ENCODE assay signal across 18 cellular contexts in genomic region chr11:30411383-30411782, GRCh38.
DNase-seq lines count a peak whose midpoint lies in the region; ATAC-seq and TF ChIP-seq lines count a peak whose summit lies in the region.
"Had no signal": no experiment of that assay in that cellular context is flagged by ENCODE, and none has a peak within 500 bp of the region (broad histone marks: within the 10 kb centered on the region; RNA-seq: fewer than 3 reads in every experiment).

No MANE protein-coding gene starts in this region.

- H3K4me1 ChIP-seq in mesenchymal stem cell (ENCODE audit: control insufficient read depth, insufficient read depth, low read depth, low read length) (peaks cover 3% of the 10 kb centered on the region), trophoblast cell (ENCODE audit: control insufficient read depth in 1 of 2, insufficient read depth in 2 of 2, low read length in 2 of 2) (peaks cover 3% of the 10 kb centered on the region in 2 experiments)

- H3K27ac ChIP-seq in mesenchymal stem cell (ENCODE audit: low read length, poor library complexity, severe bottlenecking) (no peak overlapping the region), trophoblast cell (ENCODE audit: low read depth, low read length) (no peak overlapping the region)
- H3K27ac ChIP-seq: BLaER1 treated with 17β-estradiol and CSF1 and Interleukin-3, amounts not matched to agents 10 nM and 100 nM; GM23248; HL-60 had no signal

- H3K4me3 ChIP-seq in mesenchymal stem cell (ENCODE audit: insufficient read depth in 1 of 2, low read depth in 1 of 2, low read length in 2 of 2) (no peak overlapping the region), trophoblast cell (ENCODE audit: low read depth, low read length) (no peak overlapping the region)
- H3K4me3 ChIP-seq: BLaER1 treated with 17β-estradiol and CSF1 and Interleukin-3, amounts not matched to agents 10 nM and 100 nM; GM23248 had no signal

- H3K27ac Mint-ChIP-seq in type B pancreatic cell, result no peak overlapping the region
- H3K27ac Mint-ChIP-seq: B cell; CD8-positive, alpha-beta T cell; HFFc6 had no signal

- H2AK5ac ChIP-seq in mesenchymal stem cell (ENCODE audit: low read length, severe bottlenecking) (no peak overlapping the region), trophoblast cell (ENCODE audit: low read length) (no peak overlapping the region)

- H3K36me3 Mint-ChIP-seq in type B pancreatic cell, result peaks cover 7% of the 10 kb centered on the region
- H3K36me3 Mint-ChIP-seq: CD8-positive, alpha-beta T cell had no signal

- H3K9ac ChIP-seq in mesenchymal stem cell (ENCODE audit: low read length), result no peak overlapping the region
- no peak overlapping the region for H3K9ac ChIP-seq in trophoblast cell (ENCODE audit: low read length)
- H3K9ac ChIP-seq: BLaER1 treated with 17β-estradiol and CSF1 and Interleukin-3, amounts not matched to agents 10 nM and 100 nM; GM23248 had no signal

- H3K79me1 ChIP-seq in mesenchymal stem cell (replicated peaks; ENCODE audit: low read length, poor library complexity, severe bottlenecking) (no peaks in the 10 kb centered on the region), trophoblast cell (ENCODE audit: low read length) (peaks cover 2% of the 10 kb centered on the region)

- H3K23ac ChIP-seq in mesenchymal stem cell (ENCODE audit: low read length in 2 of 2) (no peak overlapping the region), trophoblast cell (ENCODE audit: low read length) (no peak overlapping the region)

- no peak overlapping the region for H3K18ac ChIP-seq in mesenchymal stem cell (ENCODE audit: low read depth in 1 of 2, low read length in 2 of 2)
- no peak overlapping the region for H3K18ac ChIP-seq in trophoblast cell (ENCODE audit: low read length)

- H2BK5ac ChIP-seq in mesenchymal stem cell (ENCODE audit: low read depth, low read length, poor library complexity, severe bottlenecking) (no peak overlapping the region), trophoblast cell (ENCODE audit: low read depth, low read length, poor library complexity) (no peak overlapping the region)

- no peak overlapping the region for H4K12ac ChIP-seq in trophoblast cell (ENCODE audit: low read depth, low read length)

- no peak overlapping the region for H4K8ac ChIP-seq in mesenchymal stem cell (ENCODE audit: low read length)
- no peak overlapping the region for H4K8ac ChIP-seq in trophoblast cell (ENCODE audit: low read depth, low read length)

- H3K14ac ChIP-seq in mesenchymal stem cell (ENCODE audit: low read length in 2 of 2) (no peak overlapping the region), trophoblast cell (ENCODE audit: low read length) (no peak overlapping the region)

- H3K4me1 Mint-ChIP-seq in type B pancreatic cell (ENCODE audit: unreplicated experiment), result peaks cover 37% of the 10 kb centered on the region
- H3K4me1 Mint-ChIP-seq: B cell had no signal

- H3K9me3 Mint-ChIP-seq in type B pancreatic cell, result no peaks in the 10 kb centered on the region
- H3K9me3 Mint-ChIP-seq: CD8-positive, alpha-beta T cell had no signal

- peak overlapping the region; percentile 42 for H3K4me3 Mint-ChIP-seq in type B pancreatic cell
- H3K4me3 Mint-ChIP-seq: B cell; CD8-positive, alpha-beta T cell; HFFc6 had no signal

- H3K36me3 ChIP-seq in mesenchymal stem cell (ENCODE audit: control insufficient read depth in 1 of 2, insufficient read depth in 2 of 2, low read depth in 1 of 2, low read length in 2 of 2) (no peaks in the 10 kb centered on the region), trophoblast cell (ENCODE audit: control insufficient read depth in 1 of 2, insufficient read depth in 2 of 2, low read length in 2 of 2) (no peaks in the 10 kb centered on the region)

- WGBS in mesenchymal stem cell, result 72% methylated on average over 7 of the region's 7 CpGs
- WGBS in trophoblast cell (ENCODE audit: extremely low coverage, insufficient coverage, insufficient read length), result no CpG with 5 or more reads among the region's 7 CpGs

- DNase-seq in H4 (ENCODE audit: low spot score) (peak; percentile 85), SK-MEL-5 (ENCODE audit: low read depth, low spot score) (peak; percentile 60), mesenchymal stem cell (peak; percentile 3), type B pancreatic cell (ENCODE audit: extremely low spot score, unreplicated experiment) (no peak), trophoblast cell (no peak), NCI-H2107 (lab: John Stamatoyannopoulos, UW) (no peak)
- DNase-seq: 8988T; Calu3; CD8-positive, alpha-beta T cell; DMS79 treated with DMSO at 0.1 percent for 48 hours; GF-D8; GM23248; HCEC 1CT; HFFc6 had no signal

- no peak for TF ChIP-seq CTCF in type B pancreatic cell (conservative IDR thresholded peaks at IDR 0.05)

- H2BK120ac ChIP-seq in mesenchymal stem cell (ENCODE audit: low read depth, low read length) (no peak overlapping the region), trophoblast cell (ENCODE audit: insufficient read depth, low read length, poor library complexity) (no peak overlapping the region)

- no peak for ATAC-seq in GM19463 (IDR thresholded peaks at IDR 0.05; ENCODE audit: unreplicated experiment)
- ATAC-seq: CD8-positive, alpha-beta T cell had no signal

- H3K27me3 ChIP-seq in mesenchymal stem cell (ENCODE audit: control insufficient read depth in 1 of 2, insufficient read depth in 1 of 2, low read length in 2 of 2) (peaks cover 0 to 9% of the 10 kb centered on the region in 2 experiments), trophoblast cell (ENCODE audit: insufficient read depth, low read length) (no peaks in the 10 kb centered on the region)
- H3K27me3 ChIP-seq: BLaER1 treated with 17β-estradiol and CSF1 and Interleukin-3, amounts not matched to agents 10 nM and 100 nM had no signal

- H3K4me2 ChIP-seq in mesenchymal stem cell (ENCODE audit: low read length, poor library complexity, severe bottlenecking) (no peak overlapping the region), trophoblast cell (ENCODE audit: low read length) (no peak overlapping the region)
- H3K4me2 ChIP-seq: BLaER1 treated with 17β-estradiol and CSF1 and Interleukin-3, amounts not matched to agents 10 nM and 100 nM had no signal

- no peaks in the 10 kb centered on the region for H3K79me2 ChIP-seq in trophoblast cell (ENCODE audit: control insufficient read depth, insufficient read depth, low read length, poor library complexity)

- H3K27me3 Mint-ChIP-seq in type B pancreatic cell, result no peaks in the 10 kb centered on the region

- no peak overlapping the region for H2BK15ac ChIP-seq in mesenchymal stem cell (ENCODE audit: low read depth, poor library complexity, severe bottlenecking)

- in situ Hi-C loops in SK-MEL-5 (cut with HindIII; ENCODE audit: low pct_unique_long_range_greater_than_20kb, low sequenced_read_pairs), result no loop called here

- H3K4ac ChIP-seq in mesenchymal stem cell (ENCODE audit: low read depth in 1 of 2, low read length in 2 of 2), result no peak overlapping the region
- no peak overlapping the region for H3K4ac ChIP-seq in trophoblast cell (ENCODE audit: low read depth, low read length)

- H2BK12ac ChIP-seq in mesenchymal stem cell (ENCODE audit: low read length in 2 of 2) (no peak overlapping the region), trophoblast cell (ENCODE audit: low read length) (no peak overlapping the region)

- no peak overlapping the region for H2AFZ ChIP-seq in mesenchymal stem cell (ENCODE audit: low read depth, low read length)
- no peak overlapping the region for H2AFZ ChIP-seq in trophoblast cell (ENCODE audit: insufficient read depth, low read length, poor library complexity)
- H2AFZ ChIP-seq: GM23248 had no signal

- H4K91ac ChIP-seq in mesenchymal stem cell (ENCODE audit: low read length), result no peak overlapping the region
- no peak overlapping the region for H4K91ac ChIP-seq in trophoblast cell (ENCODE audit: low read depth, low read length)

- H3K9me3 ChIP-seq in mesenchymal stem cell (ENCODE audit: control insufficient read depth, low read length) (no peaks in the 10 kb centered on the region), trophoblast cell (ENCODE audit: insufficient read depth, low read depth, low read length) (no peaks in the 10 kb centered on the region)
- H3K9me3 ChIP-seq: BLaER1 treated with 17β-estradiol and CSF1 and Interleukin-3, amounts not matched to agents 10 nM and 100 nM had no signal

Comparison
In these comparisons a context has a peak if more than half of its experiments do, and no peak if none do; other contexts are left out.
1. DNase-seq: peak in H4 (single experiment), SK-MEL-5 (single experiment) and mesenchymal stem cell (single experiment); none in type B pancreatic cell (single experiment), trophoblast cell (0 of 2) and NCI-H2107 (single experiment).